ENCODE assay signal across 22 cellular contexts in genomic region chr2:215479121-215479520, GRCh38. TPM values are rescaled to one million over a fixed set of nuclear protein-coding genes. Genes with fewer than 3 reads are reported as not detected.
DNase-seq lines count a peak whose midpoint lies in the region; ATAC-seq, FAIRE-seq and TF ChIP-seq lines count a peak whose summit lies in the region.
"Had no signal": no experiment of that assay in that cellular context is flagged by ENCODE, and none has a peak within 500 bp of the region (broad histone marks: within the 10 kb centered on the region; RNA-seq: fewer than 3 reads in every experiment).

No MANE protein-coding gene starts in this region.

- no TSS peak for BruUV-seq in HepG2 (replicated peaks; lab: Mats Ljungman, UMichigan)

- peaks cover 23% of the 10 kb centered on the region for H3K4me1 Mint-ChIP-seq in astrocyte (ENCODE audit: low read depth, unreplicated experiment)
- peaks cover 7% of the 10 kb centered on the region for H3K4me1 Mint-ChIP-seq in progenitor cell of endocrine pancreas (ENCODE audit: low read depth)
- H3K4me1 Mint-ChIP-seq: CD14-positive monocyte; CD4-positive, alpha-beta memory T cell had no signal

- intact Hi-C loops in HepG2 (cut with micrococcal nuclease; ENCODE audit: unreplicated experiment) (no loop called here), right lobe of liver (cut with DNase I) (no loop called here)

- peak overlapping the region; percentile 43 for H3K27ac ChIP-seq in HepG2 (ENCODE audit: extremely low read length, insufficient read depth, low read length)
- no peak overlapping the region for H3K27ac ChIP-seq in right lobe of liver
- H3K27ac ChIP-seq in astrocyte (ENCODE audit: low read depth, low read length) = no peak overlapping the region
- H3K27ac ChIP-seq: A549; BLaER1 treated with 17β-estradiol and CSF1 and Interleukin-3, amounts not matched to agents 10 nM and 100 nM had no signal

- H3K27ac Mint-ChIP-seq in astrocyte (ENCODE audit: unreplicated experiment) (peak overlapping the region; percentile 6), progenitor cell of endocrine pancreas (peak overlapping the region; percentile 31)
- H3K27ac Mint-ChIP-seq: CD14-positive monocyte; CD4-positive, alpha-beta memory T cell had no signal

- H3K79me2 ChIP-seq in HepG2 (ENCODE audit: insufficient read depth, low read length) = no peaks in the 10 kb centered on the region
- no peaks in the 10 kb centered on the region for H3K79me2 ChIP-seq in astrocyte (ENCODE audit: insufficient read depth, low read length)

- CTCF ChIA-PET in HepG2 (lab: Yijun Ruan, JAX; ENCODE audit: low intra/inter-chr PET ratio, low total read pairs) = no interaction called here

- H3K27me3 ChIP-seq in HepG2 (ENCODE audit: control insufficient read depth in 1 of 2, insufficient read depth in 2 of 2, low read length in 2 of 2) = no peaks in the 10 kb centered on the region
- H3K27me3 ChIP-seq in right lobe of liver = peaks cover 0 to 8% of the 10 kb centered on the region in 2 donors
- no peaks in the 10 kb centered on the region for H3K27me3 ChIP-seq in astrocyte (ENCODE audit: insufficient read depth, low read length)
- H3K27me3 ChIP-seq: BE2C; BLaER1 treated with 17β-estradiol and CSF1 and Interleukin-3, amounts not matched to agents 10 nM and 100 nM had no signal

- FAIRE-seq in HepG2 (lab: Jason Lieb, UNC) = no peak
- FAIRE-seq in astrocyte (lab: Jason Lieb, UNC) = no peak
- FAIRE-seq: A549, G401.6, GM12892, H1 had no signal

- 96% methylated on average over 2 of the region's 2 CpGs for WGBS in HepG2 (ENCODE audit: low lambda C conversion rate)
- 81% methylated on average over 2 of the region's 2 CpGs for WGBS in right lobe of liver (ENCODE audit: insufficient coverage, low coverage, low lambda C conversion rate, missing lambda C conversion rate)

- H2AFZ ChIP-seq in HepG2 (ENCODE audit: low read length) = no peak overlapping the region
- H2AFZ ChIP-seq in astrocyte (ENCODE audit: low read depth, low read length) = no peak overlapping the region

- TF ChIP-seq EP300 in HepG2 (IDR thresholded peaks at IDR 0.05; ENCODE audit: low read depth in 2 of 2, low read length in 2 of 2) (no peak), HepG2 (CRISPR knock-in tag; IDR thresholded peaks at IDR 0.05; ENCODE audit: borderline replicate concordance) (no peak)

- H3K27me3 Mint-ChIP-seq in astrocyte (ENCODE audit: low read depth, unreplicated experiment) (no peaks in the 10 kb centered on the region), progenitor cell of endocrine pancreas (no peaks in the 10 kb centered on the region)

- H3K4me3 ChIP-seq in HepG2 (replicated peaks in 1 of 3; ENCODE audit: insufficient read depth in 1 of 3, low read depth in 2 of 3, low read length in 3 of 3) = no peak overlapping the region
- no peak overlapping the region for H3K4me3 ChIP-seq in right lobe of liver
- no peak overlapping the region for H3K4me3 ChIP-seq in astrocyte (ENCODE audit: insufficient read depth, low read depth, low read length)
- H3K4me3 ChIP-seq in epithelial cell of esophagus (ENCODE audit: low read length) = no peak overlapping the region
- H3K4me3 ChIP-seq: A549; BLaER1 treated with 17β-estradiol and CSF1 and Interleukin-3, amounts not matched to agents 10 nM and 100 nM had no signal

- H3K9me3 ChIP-seq in HepG2 (ENCODE audit: low read length) = no peaks in the 10 kb centered on the region
- H3K9me3 ChIP-seq in right lobe of liver = no peaks in the 10 kb centered on the region
- H3K9me3 ChIP-seq in astrocyte (ENCODE audit: insufficient read depth, low read depth, low read length) = no peaks in the 10 kb centered on the region
- H3K9me3 ChIP-seq: A549; BE2C; BLaER1 treated with 17β-estradiol and CSF1 and Interleukin-3, amounts not matched to agents 10 nM and 100 nM had no signal

- H3K9ac ChIP-seq in HepG2 (ENCODE audit: insufficient read depth, low read depth, low read length) = no peak overlapping the region
- H3K9ac ChIP-seq in astrocyte (ENCODE audit: low read length) = no peak overlapping the region
- H3K9ac ChIP-seq: BLaER1 treated with 17β-estradiol and CSF1 and Interleukin-3, amounts not matched to agents 10 nM and 100 nM had no signal

- H3K9me3 Mint-ChIP-seq in astrocyte (ENCODE audit: unreplicated experiment) (no peaks in the 10 kb centered on the region), progenitor cell of endocrine pancreas (ENCODE audit: low read depth) (no peaks in the 10 kb centered on the region)
- H3K9me3 Mint-ChIP-seq: CD4-positive, alpha-beta memory T cell had no signal

- no peak for TF ChIP-seq RAD21 in HepG2 (CRISPR knock-in tag; IDR thresholded peaks at IDR 0.05)

- no peaks in the 10 kb centered on the region for H3K36me3 Mint-ChIP-seq in astrocyte (ENCODE audit: low read depth, unreplicated experiment)
- H3K36me3 Mint-ChIP-seq in progenitor cell of endocrine pancreas (ENCODE audit: insufficient read depth) = no peaks in the 10 kb centered on the region
- H3K36me3 Mint-ChIP-seq: CD14-positive monocyte; CD4-positive, alpha-beta memory T cell had no signal

- DNase-seq in HepG2 (ENCODE audit: low spot score) (no peak), right lobe of liver (no peak), astrocyte (ENCODE audit: low read depth) (no peak), epithelial cell of esophagus (ENCODE audit: low read depth) (peak; percentile 27), progenitor cell of endocrine pancreas (ENCODE audit: low spot score, unreplicated experiment) (no peak), mesenteric fat pad (ENCODE audit: low spot score) (no peak), NCI-H226 (no peak), SIG-M5 treated with dmso at 0.1 percent for 504 hours (lab: John Stamatoyannopoulos, UW; ENCODE audit: unreplicated experiment) (no peak)
- DNase-seq: 8988T; ACHN; AML-193; BE2C; Calu3; CD4-positive, alpha-beta memory T cell; DMS79 treated with DMSO at 0.1 percent for 48 hours; HCEC 1CT had no signal

- TF ChIP-seq POLR2A in HepG2 (IDR thresholded peaks at IDR 0.05; ENCODE audit: insufficient read depth in 1 of 2, low read depth in 2 of 2, low read length in 2 of 2) = no peak
- no peak for TF ChIP-seq POLR2A in right lobe of liver (IDR thresholded peaks at IDR 0.05)

- TF ChIP-seq CTCF in HepG2 (CRISPR knock-in tag; IDR thresholded peaks at IDR 0.05) = no peak
- no peak for TF ChIP-seq CTCF in right lobe of liver (IDR thresholded peaks at IDR 0.05)
- no peak for TF ChIP-seq CTCF in astrocyte (IDR thresholded peaks at IDR 0.05; ENCODE audit: insufficient read depth, low read depth, low read length)
- no peak for TF ChIP-seq CTCF in epithelial cell of esophagus (IDR thresholded peaks at IDR 0.05; ENCODE audit: insufficient read depth, low read depth, low read length, missing control alignments)
- TF ChIP-seq CTCF in progenitor cell of endocrine pancreas (IDR thresholded peaks at IDR 0.05; ENCODE audit: unreplicated experiment) = no peak

- H4K20me1 ChIP-seq in HepG2 (ENCODE audit: insufficient read depth, low read length) (no peaks in the 10 kb centered on the region), astrocyte (ENCODE audit: insufficient read depth, low read length) (no peaks in the 10 kb centered on the region)
- H4K20me1 ChIP-seq: BLaER1 treated with 17β-estradiol and CSF1 and Interleukin-3, amounts not matched to agents 10 nM and 100 nM had no signal

- H3K4me1 ChIP-seq in HepG2 (ENCODE audit: insufficient read depth, low read length) (peaks cover 26% of the 10 kb centered on the region), right lobe of liver (no peaks in the 10 kb centered on the region), astrocyte (ENCODE audit: insufficient read depth, low read length) (peaks cover 5% of the 10 kb centered on the region)
- H3K4me1 ChIP-seq: A549; BE2C; BLaER1 treated with 17β-estradiol and CSF1 and Interleukin-3, amounts not matched to agents 10 nM and 100 nM had no signal

- POLR2A ChIA-PET in HepG2 (lab: Yijun Ruan, JAX) = interaction anchor here (0.8 kb wide), 1 partner anchor 270 kb away, joined by 3 read pairs; no protein-coding TSS in a partner anchor

- no peak overlapping the region for H3K4me3 Mint-ChIP-seq in astrocyte (ENCODE audit: unreplicated experiment)
- no peak overlapping the region for H3K4me3 Mint-ChIP-seq in progenitor cell of endocrine pancreas (ENCODE audit: low read depth)
- H3K4me3 Mint-ChIP-seq: CD14-positive monocyte; CD4-positive, alpha-beta memory T cell had no signal

- ATAC-seq in HepG2 = no peak
- ATAC-seq in right lobe of liver = no peak
- ATAC-seq: A549 had no signal

- H3K4me2 ChIP-seq in HepG2 (ENCODE audit: low read depth, low read length) (no peak overlapping the region), astrocyte (ENCODE audit: low read length) (no peak overlapping the region)
- H3K4me2 ChIP-seq: A549; BLaER1 treated with 17β-estradiol and CSF1 and Interleukin-3, amounts not matched to agents 10 nM and 100 nM had no signal

- H3K36me3 ChIP-seq in HepG2 (replicated peaks in 1 of 2; ENCODE audit: control insufficient read depth in 1 of 2, insufficient read depth in 2 of 2, low read length in 2 of 2) (no peaks in the 10 kb centered on the region), right lobe of liver (no peaks in the 10 kb centered on the region), astrocyte (ENCODE audit: insufficient read depth, low read length) (no peaks in the 10 kb centered on the region)
- H3K36me3 ChIP-seq: BE2C; BLaER1 treated with 17β-estradiol and CSF1 and Interleukin-3, amounts not matched to agents 10 nM and 100 nM had no signal

- in situ Hi-C loops in HepG2 (cut with HindIII; ENCODE audit: extremely low pct_ligation_motif_present, low pct_unique_long_range_greater_than_20kb) = no loop called here

RNA-seq across cellular contexts. Expression of gene FN1, which starts 43.3 kb away (rescaled TPM):
- total RNA-seq in HepG2 (2016; rRNA removed; fragmentation: Illumina TruSeq; extraction: Trizol) = 1,029 and 1,847 TPM in 2 replicates
- total RNA-seq in HepG2 (2016; cell fraction: cytosol; rRNA removed; fragmentation: Illumina TruSeq; extraction: Trizol; ENCODE audit: low read depth) = 126 and 147 TPM in 2 replicates
- 854 and 1,853 TPM in 2 replicates for total RNA-seq in HepG2 (2016; cell fraction: insoluble cytoplasmic fraction; rRNA removed; fragmentation: Illumina TruSeq; extraction: Trizol)
- 296 and 350 TPM in 2 replicates for total RNA-seq in HepG2 (2016; cell fraction: membrane; rRNA removed; fragmentation: Illumina TruSeq; extraction: Trizol)
- total RNA-seq in HepG2 (2016; cell fraction: nucleus; rRNA removed; fragmentation: Illumina TruSeq; extraction: Trizol) = 2,550 and 3,138 TPM in 2 replicates
- 6,471 and 8,294 TPM in 2 replicates for polyA plus RNA-seq in HepG2 (2011; rRNA removed)
- polyA plus RNA-seq in HepG2 (2011; cell fraction: cytosol; rRNA removed) = 5,228 and 6,020 TPM in 2 replicates
- polyA plus RNA-seq in HepG2 (2011; cell fraction: nucleus; rRNA removed) = 7,071 and 7,329 TPM in 2 replicates
- polyA plus RNA-seq in HepG2 (2012) = 6,919 and 7,291 TPM in 2 replicates
- polyA plus RNA-seq in HepG2 (2016; cell fraction: cytosol; fragmentation: Illumina TruSeq; extraction: Trizol; ENCODE audit: low read depth) = 105 and 116 TPM in 2 replicates
- polyA plus RNA-seq in HepG2 (2016; cell fraction: insoluble cytoplasmic fraction; fragmentation: Illumina TruSeq; extraction: Trizol; ENCODE audit: low read depth) = 930 and 1,012 TPM in 2 replicates
- 206 and 247 TPM in 2 replicates for polyA plus RNA-seq in HepG2 (2016; cell fraction: membrane; fragmentation: Illumina TruSeq; extraction: Trizol; ENCODE audit: low read depth)
- 3,833 and 4,011 TPM in 2 replicates for polyA plus RNA-seq in HepG2 (2016; cell fraction: nucleus; fragmentation: Illumina TruSeq; extraction: Trizol; ENCODE audit: insufficient read depth, low read depth)
- 4.7 and 8,343 TPM in 2 replicates for polyA minus RNA-seq in HepG2 (2011; rRNA and poly(A)+ RNA removed; ENCODE audit: low replicate concordance)
- 6,416 and 9,415 TPM in 2 replicates for polyA minus RNA-seq in HepG2 (2011; cell fraction: cytosol; rRNA and poly(A)+ RNA removed)
- 5,814 and 6,553 TPM in 2 replicates for polyA minus RNA-seq in HepG2 (2011; cell fraction: nucleus; rRNA and poly(A)+ RNA removed)
- total RNA-seq in right lobe of liver = 1,000 to 10,000 TPM in 5 of 6 experiments, 100 to 1,000 TPM in 1; 938 to 2,279 (median 1,324) TPM
- total RNA-seq in astrocyte = 17,010 and 22,524 TPM in 2 replicates
- 2,640 and 2,744 TPM in 2 replicates for total RNA-seq in progenitor cell of endocrine pancreas
- 217 TPM for total RNA-seq in mesenteric fat pad
- total RNA-seq: CD4-positive, alpha-beta memory T cell had no signal
